32 cellular contexts compared by ENCODE assay signal in genomic region chr5:115028557-115028956, GRCh38.
"Had no signal": no experiment of that assay in that cellular context is flagged by ENCODE, and none has a peak within 500 bp of the region (broad histone marks: within the 10 kb centered on the region; RNA-seq: fewer than 3 reads in every experiment).

No MANE protein-coding gene starts in this region.

- H3K27ac ChIP-seq: Peyer's patch, SJSA1 had no signal

- H3K36me3 Mint-ChIP-seq: activated CD8-positive, alpha-beta memory T cell treated with anti-CD3 and anti-CD28 coated beads, Interleukin-2, amount 10 ng/mL, durations not matched to agents 7 days and 5 days; activated naive CD4-positive, alpha-beta T cell treated with anti-CD3 and anti-CD28 coated beads, Interleukin-2, amount 10 ng/mL, durations not matched to agents 7 days and 5 days; activated naive CD8-positive, alpha-beta T cell; brain had no signal

- H3K4me3 ChIP-seq: Peyer's patch, SJSA1 had no signal

- H3K4me1 Mint-ChIP-seq: activated CD4-positive, alpha-beta memory T cell treated with anti-CD3 and anti-CD28 coated beads, Interleukin-2, amount 10 ng/mL, durations not matched to agents 7 days and 5 days; activated CD8-positive, alpha-beta memory T cell treated with anti-CD3 and anti-CD28 coated beads, Interleukin-2, amount 10 ng/mL, durations not matched to agents 7 days and 5 days; activated naive CD4-positive, alpha-beta T cell treated with anti-CD3 and anti-CD28 coated beads, Interleukin-2, amount 10 ng/mL, durations not matched to agents 7 days and 5 days; activated naive CD8-positive, alpha-beta T cell treated with anti-CD3 and anti-CD28 coated beads, Interleukin-2, amount 50 U/mL, for 24 hours; brain had no signal

- H3K27ac Mint-ChIP-seq: activated CD4-positive, alpha-beta memory T cell treated with anti-CD3 and anti-CD28 coated beads, Interleukin-2, amount 10 ng/mL, durations not matched to agents 7 days and 5 days; activated CD8-positive, alpha-beta memory T cell treated with anti-CD3 and anti-CD28 coated beads, Interleukin-2, amount 10 ng/mL, durations not matched to agents 7 days and 5 days; activated naive CD4-positive, alpha-beta T cell treated with anti-CD3 and anti-CD28 coated beads, Interleukin-2, amount 10 ng/mL, durations not matched to agents 7 days and 5 days; activated naive CD8-positive, alpha-beta T cell; activated naive CD8-positive, alpha-beta T cell treated with anti-CD3 and anti-CD28 coated beads, Interleukin-2, amount 50 U/mL, for 24 hours; brain; T-helper 1 cell treated with Interleukin-12 subunit alpha and Interleukin-12 subunit beta and Interleukin-4 antibody, amounts not matched to agents 30 μg/mL and 1 μg/mL, for 36 hours; T-helper 2 cell treated with Interferon-gamma antibody and Interleukin-4, amounts not matched to agents 5 μg/mL and 100 μg/mL, for 36 hours had no signal

- H3K4me1 ChIP-seq: Peyer's patch, SJSA1 had no signal

- H3K4me3 Mint-ChIP-seq: activated CD4-positive, alpha-beta memory T cell treated with anti-CD3 and anti-CD28 coated beads, Interleukin-2, amount 10 ng/mL, durations not matched to agents 7 days and 5 days; activated CD8-positive, alpha-beta memory T cell treated with anti-CD3 and anti-CD28 coated beads, Interleukin-2, amount 10 ng/mL, durations not matched to agents 7 days and 5 days; activated naive CD4-positive, alpha-beta T cell treated with anti-CD3 and anti-CD28 coated beads, Interleukin-2, amount 10 ng/mL, durations not matched to agents 7 days and 5 days; activated naive CD8-positive, alpha-beta T cell; activated naive CD8-positive, alpha-beta T cell treated with anti-CD3 and anti-CD28 coated beads, Interleukin-2, amount 50 U/mL, for 24 hours; brain; T-helper 1 cell treated with Interleukin-12 subunit alpha and Interleukin-12 subunit beta and Interleukin-4 antibody, amounts not matched to agents 30 μg/mL and 1 μg/mL, for 36 hours; T-helper 2 cell treated with Interferon-gamma antibody and Interleukin-4, amounts not matched to agents 5 μg/mL and 100 μg/mL, for 36 hours had no signal

- H3K36me3 ChIP-seq: Peyer's patch, SJSA1 had no signal

- H3K9ac ChIP-seq: SK-N-SH had no signal

- H3K27me3 Mint-ChIP-seq: activated naive CD4-positive, alpha-beta T cell treated with anti-CD3 and anti-CD28 coated beads, Interleukin-2, amount 10 ng/mL, durations not matched to agents 7 days and 5 days; activated naive CD8-positive, alpha-beta T cell treated with anti-CD3 and anti-CD28 coated beads, Interleukin-2, amount 50 U/mL, for 24 hours had no signal

- H3K27me3 ChIP-seq: Peyer's patch, SJSA1 had no signal

- DNase-seq: activated CD4-positive, alpha-beta memory T cell treated with anti-CD3 and anti-CD28 coated beads, Interleukin-2, amount 10 ng/mL, durations not matched to agents 7 days and 5 days; activated CD4-positive, alpha-beta T cell treated with anti-CD3 and anti-CD28 coated beads for 4 hours; activated CD4-positive, CD25-positive, alpha-beta regulatory T cell treated with anti-CD3 and anti-CD28 coated beads, Interleukin-2, amount 50 U/mL, for 72 hours; activated CD8-positive, alpha-beta memory T cell treated with anti-CD3 and anti-CD28 coated beads for 24 hours; activated CD8-positive, alpha-beta memory T cell treated with anti-CD3 and anti-CD28 coated beads, Interleukin-2, amount 10 ng/mL, durations not matched to agents 7 days and 5 days; activated CD8-positive, alpha-beta memory T cell treated with anti-CD3 and anti-CD28 coated beads, Interleukin-2, amount 50 U/mL, for 48 hours; activated effector memory CD4-positive, alpha-beta T cell treated with Interleukin-2 at 50 U/mL for 16 hours; activated naive CD4-positive, alpha-beta T cell treated with anti-CD3 and anti-CD28 coated beads, Interleukin-2, amount 10 ng/mL, durations not matched to agents 7 days and 5 days; activated naive CD8-positive, alpha-beta T cell treated with anti-CD3 and anti-CD28 coated beads, Interleukin-2, amount 50 U/mL, for 24 hours; activated T-cell treated with anti-CD3 and anti-CD28 coated beads, Interleukin-2, amount 50 U/mL, for 48 hours; anterior cingulate cortex; caudate nucleus; cerebellar nuclear complex; Kasumi-1; MM.1S; NCI-H1092 treated with DMSO at 0.1 percent for 48 hours; NCI-H1417; NCI-H1930; NCI-H2081 treated with DMSO at 0.1 percent for 48 hours; NCI-H226; NCI-H446 treated with DMSO at 0.1 percent for 48 hours; NCI-H524 treated with DMSO at 0.1 percent for 48 hours; PC-3; Peyer's patch; RPMI8226; SHP77 treated with DMSO at 0.1 percent for 48 hours; SK-N-SH had no signal

- H3K9me3 ChIP-seq: Peyer's patch, SJSA1, SK-N-SH had no signal

- H3K9me3 Mint-ChIP-seq: activated naive CD4-positive, alpha-beta T cell treated with anti-CD3 and anti-CD28 coated beads, Interleukin-2, amount 10 ng/mL, durations not matched to agents 7 days and 5 days; activated naive CD8-positive, alpha-beta T cell treated with anti-CD3 and anti-CD28 coated beads, Interleukin-2, amount 50 U/mL, for 24 hours; T-helper 2 cell treated with Interferon-gamma antibody and Interleukin-4, amounts not matched to agents 5 μg/mL and 100 μg/mL, for 36 hours had no signal
